24 cellular contexts compared by ENCODE assay signal in the genomic region with DNA sequence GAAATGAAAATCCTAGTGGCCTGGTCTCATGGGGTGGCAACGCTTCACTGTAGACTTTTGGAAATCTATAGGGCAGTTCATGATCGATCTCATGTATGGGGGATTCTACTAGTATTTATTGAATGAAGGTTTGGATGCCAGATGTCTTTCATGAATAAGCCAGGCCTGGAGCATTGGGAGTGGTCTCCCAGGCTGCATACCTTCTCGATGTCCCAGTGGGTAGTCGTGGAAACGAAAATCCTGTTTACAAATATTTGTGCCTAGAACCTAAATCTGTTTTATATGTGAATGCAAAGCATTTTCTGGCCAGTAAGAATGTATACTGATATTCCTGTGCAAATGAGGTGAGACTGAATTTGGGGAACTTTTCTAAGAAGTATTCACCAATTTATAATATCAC.
"Had no signal": no experiment of that assay in that cellular context is flagged by ENCODE, and none has a peak within 500 bp of the region (broad histone marks: within the 10 kb centered on the region; RNA-seq: fewer than 3 reads in every experiment).

No MANE protein-coding gene starts in this region.

- H3K4me1 ChIP-seq: sigmoid colon, transverse colon had no signal

- H3K27ac Mint-ChIP-seq: activated CD4-positive, alpha-beta memory T cell treated with anti-CD3 and anti-CD28 coated beads for 36 hours; activated T-cell treated with anti-CD3 and anti-CD28 coated beads, Interleukin-2, amount 50 U/mL, for 72 hours; brain; memory B cell; naive thymus-derived CD4-positive, alpha-beta T cell; progenitor cell of endocrine pancreas; stimulated activated naive B cell treated with anti-CD40 and anti-IgM and Interleukin-4, amounts not matched to agents 10 μg/mL and 1 μg/mL and 100 μg/mL, for 72 hours; T-helper 17 cell had no signal

- H3K79me2 ChIP-seq: hepatocyte had no signal

- DNase-seq: activated CD4-positive, alpha-beta memory T cell treated with anti-CD3 and anti-CD28 coated beads for 36 hours; activated CD4-positive, alpha-beta T cell treated with anti-CD3 and anti-CD28 coated beads for 4 hours; activated CD4-positive, CD25-positive, alpha-beta regulatory T cell; activated gamma-delta T cell; activated naive CD4-positive, alpha-beta T cell treated with anti-CD3 and anti-CD28 coated beads, Interleukin-2, amount 50 U/mL, for 16 hours; activated T-cell treated with anti-CD3 and anti-CD28 coated beads, Interleukin-2, amount 50 U/mL, for 72 hours; anterior cingulate cortex; dermis blood vessel endothelial cell; effector CD8-positive, alpha-beta T cell; glutamatergic neuron; left colon; naive thymus-derived CD4-positive, alpha-beta T cell; retina; sigmoid colon; stimulated activated CD4-positive, alpha-beta T cell treated with anti-CD3 and anti-CD28 coated beads, Interleukin-15, amount 100 ng/mL, for 24 hours; stimulated activated naive B cell treated with anti-CD40 and anti-IgM and Interleukin-4, amounts not matched to agents 10 μg/mL and 1 μg/mL and 100 μg/mL, for 72 hours; T-helper 17 cell; transverse colon had no signal

- ATAC-seq: activated T-cell treated with anti-CD3 and anti-CD28 coated beads, Interleukin-2, amount 50 U/mL, for 72 hours; esophagus mucosa; left colon; naive thymus-derived CD4-positive, alpha-beta T cell; stimulated activated naive B cell treated with anti-CD40 and anti-IgM and Interleukin-4, amounts not matched to agents 10 μg/mL and 1 μg/mL and 100 μg/mL, for 72 hours; T-helper 17 cell had no signal

- H3K36me3 Mint-ChIP-seq: brain had no signal

- H2AFZ ChIP-seq: hepatocyte had no signal

- H3K27ac ChIP-seq: hepatocyte, sigmoid colon, transverse colon had no signal

- H3K4me3 ChIP-seq: hepatocyte, sigmoid colon, smooth muscle cell, transverse colon had no signal

- H3K4me2 ChIP-seq: hepatocyte, smooth muscle cell had no signal

- H3K27me3 Mint-ChIP-seq: activated CD4-positive, alpha-beta memory T cell treated with anti-CD3 and anti-CD28 coated beads for 36 hours; brain; memory B cell; naive thymus-derived CD4-positive, alpha-beta T cell; progenitor cell of endocrine pancreas; stimulated activated naive B cell treated with anti-CD40 and anti-IgM and Interleukin-4, amounts not matched to agents 10 μg/mL and 1 μg/mL and 100 μg/mL, for 72 hours; T-helper 17 cell had no signal

- H3K27me3 ChIP-seq: hepatocyte, sigmoid colon, transverse colon had no signal

- H3K36me3 ChIP-seq: sigmoid colon, transverse colon had no signal

- H3K4me3 Mint-ChIP-seq: activated CD4-positive, alpha-beta memory T cell treated with anti-CD3 and anti-CD28 coated beads for 36 hours; activated T-cell treated with anti-CD3 and anti-CD28 coated beads, Interleukin-2, amount 50 U/mL, for 72 hours; brain; memory B cell; naive thymus-derived CD4-positive, alpha-beta T cell; stimulated activated naive B cell treated with anti-CD40 and anti-IgM and Interleukin-4, amounts not matched to agents 10 μg/mL and 1 μg/mL and 100 μg/mL, for 72 hours; T-helper 17 cell had no signal

- H3K9me3 ChIP-seq: sigmoid colon, transverse colon had no signal

- H3K4me1 Mint-ChIP-seq: brain, memory B cell had no signal
